6 cellular contexts compared by ENCODE assay signal in the genomic region with DNA sequence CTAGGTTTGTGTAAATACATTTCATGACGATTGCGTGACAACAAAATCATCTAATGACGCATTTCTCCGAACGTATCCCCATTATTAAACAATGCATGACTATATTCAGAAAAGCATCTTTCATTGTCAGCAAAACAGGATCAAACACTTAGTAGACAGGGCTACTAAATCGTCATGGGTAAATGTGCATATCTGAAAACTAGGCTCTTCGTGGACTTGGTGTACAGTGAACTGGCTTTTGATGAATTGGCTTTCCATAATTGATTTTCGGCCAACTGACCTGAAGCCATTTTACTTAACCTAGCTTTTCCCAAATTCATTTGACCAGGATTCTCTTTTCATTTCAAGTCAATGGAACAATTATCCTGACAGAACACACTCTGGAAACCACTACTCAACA.
"Had no signal": no experiment of that assay in that cellular context is flagged by ENCODE, and none has a peak within 500 bp of the region (broad histone marks: within the 10 kb centered on the region; RNA-seq: fewer than 3 reads in every experiment).

No MANE protein-coding gene starts in this region.

- H3K4me3 ChIP-seq: GM23338, K562 had no signal

- ATAC-seq: GM23338, K562 had no signal

- DNase-seq: H9, HCEC 1CT, IMR-90, KG1 had no signal
